In genomic region chr6:154343473-154344308, GRCh38 we compare ENCODE assay signal across 8 cellular contexts. TPM values are rescaled to one million over a fixed set of nuclear protein-coding genes. Genes with fewer than 3 reads are reported as not detected.
DNase-seq lines count a peak whose midpoint lies in the region; ATAC-seq and TF ChIP-seq lines count a peak whose summit lies in the region.

No MANE protein-coding gene starts in this region.

- no peaks in the 10 kb centered on the region for H3K4me1 ChIP-seq in prostate gland (replicated peaks)

- ATAC-seq in HG02642 (IDR thresholded peaks at IDR 0.05; ENCODE audit: poor library complexity, unreplicated experiment), result no peak

- no peaks in the 10 kb centered on the region for H3K36me3 ChIP-seq in prostate gland

- H3K27ac ChIP-seq in prostate gland, result peak overlapping the region; percentile 17 to 45

- intact Hi-C loops in prostate gland (cut with DNase I), result no loop called here

- H3K27me3 ChIP-seq in prostate gland (replicated peaks; ENCODE audit: insufficient read depth), result no peaks in the 10 kb centered on the region

- peak; percentile 53 for TF ChIP-seq CTCF in fibroblast of mammary gland (conservative IDR thresholded peaks at IDR 0.05; ENCODE audit: control insufficient read depth, insufficient read depth, low read depth, low read length)
- peak in 3 of 4 experiments; percentile 49 to 82 (median 80) for TF ChIP-seq CTCF in prostate gland (IDR thresholded peaks at IDR 0.05)

- H3K4me3 ChIP-seq in fibroblast of mammary gland (ENCODE audit: control insufficient read depth, low read depth, low read length), result no peak overlapping the region
- H3K4me3 ChIP-seq in prostate gland, result peak overlapping the region in 1 of 2 donors; percentile 20

- WGBS in prostate gland, result 35% methylated on average over 16 of the region's 16 CpGs

- peak; percentile 25 for TF ChIP-seq POLR2A in prostate gland (IDR thresholded peaks at IDR 0.05)

- no peaks in the 10 kb centered on the region for H3K9me3 ChIP-seq in prostate gland

- peak; percentile 9 for DNase-seq in HCEC 1CT
- DNase-seq in OCI-M1 (lab: John Stamatoyannopoulos, UW), result peak; percentile 96
- peak; percentile 68 for DNase-seq in fibroblast of mammary gland (ENCODE audit: low read depth)
- DNase-seq in prostate gland (ENCODE audit: low spot score), result peak; percentile 80
- DNase-seq in activated CD4-positive, CD25-positive, alpha-beta regulatory T cell (lab: John Stamatoyannopoulos, UW), result no peak
- no peak for DNase-seq in kidney glomerular epithelial cell (lab: John Stamatoyannopoulos, UW)
- no peak for DNase-seq in activated CD4-positive, alpha-beta T cell treated with anti-CD3 and anti-CD28 coated beads, Interleukin-2, amount 50 U/mL, for 4 hours

RNA-seq across cellular contexts. Expression of gene IPCEF1, which starts 12.9 kb away (rescaled TPM):
- 1 to 10 TPM; 1.0 to 6.1 TPM for total RNA-seq in prostate gland

Comparison
In these comparisons a context has a peak if more than half of its experiments do, and no peak if none do; other contexts are left out.
1. DNase-seq: peak in HCEC 1CT (single experiment), OCI-M1 (single experiment), fibroblast of mammary gland (single experiment) and prostate gland (single experiment); none in activated CD4-positive, CD25-positive, alpha-beta regulatory T cell (0 of 4), kidney glomerular epithelial cell (single experiment) and activated CD4-positive, alpha-beta T cell treated with anti-CD3 and anti-CD28 coated beads, Interleukin-2, amount 50 U/mL, for 4 hours (0 of 2).